Comparison of ENCODE assay signal across 19 cellular contexts in the genomic region with DNA sequence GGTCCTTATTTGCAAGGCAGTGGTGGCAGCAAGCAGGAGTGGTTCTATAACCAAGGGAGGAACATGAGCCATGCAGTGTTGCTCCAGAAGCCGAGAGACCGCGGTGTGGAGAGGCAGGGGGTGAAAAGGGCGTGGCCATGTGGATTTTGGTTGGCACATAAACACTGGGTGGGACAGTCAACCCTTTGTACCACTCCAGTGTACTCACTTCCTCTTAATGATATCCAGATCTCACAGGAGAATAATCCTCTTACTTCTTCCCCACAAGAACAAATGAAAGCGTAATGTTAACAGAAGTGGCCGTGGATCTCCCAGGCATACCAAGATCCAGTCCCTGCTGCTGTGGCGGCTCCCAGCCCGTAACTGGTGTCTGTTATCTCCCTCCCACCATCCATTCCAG.
"Had no signal": no experiment of that assay in that cellular context is flagged by ENCODE, and none has a peak within 500 bp of the region (broad histone marks: within the 10 kb centered on the region; RNA-seq: fewer than 3 reads in every experiment).

No MANE protein-coding gene starts in this region.

- H3K27ac ChIP-seq: ascending aorta, breast epithelium, coronary artery, lower lobe of right lung, neutrophil, parathyroid adenoma, stomach had no signal

- H3K27me3 ChIP-seq: ascending aorta, breast epithelium, neutrophil had no signal

- H3K9me3 Mint-ChIP-seq: activated naive CD4-positive, alpha-beta T cell treated with anti-CD3 and anti-CD28 coated beads, Interleukin-2, amount 50 U/mL, for 24 hours; natural killer cell had no signal

- H3K4me2 ChIP-seq: smooth muscle cell had no signal

- H3K79me2 ChIP-seq: parathyroid adenoma had no signal

- H2AFZ ChIP-seq: parathyroid adenoma had no signal

- H3K9ac ChIP-seq: parathyroid adenoma had no signal

- H3K4me1 ChIP-seq: ascending aorta, breast epithelium, lower lobe of right lung, parathyroid adenoma, stomach had no signal

- DNase-seq: activated CD4-positive, alpha-beta T cell treated with anti-CD3 and anti-CD28 coated beads, Interleukin-2, amount 50 U/mL, for 4 hours; activated gamma-delta T cell; foreskin melanocyte; glutamatergic neuron; hypothalamus; islet precursor cell; lower lobe of right lung; natural killer cell; stimulated activated CD4-positive, alpha-beta T cell treated with anti-CD3 and anti-CD28 coated beads, Interleukin-4, amount 100 ng/mL, for 1 hour; stomach; trophoblast cell had no signal

- ATAC-seq: natural killer cell, sciatic nerve had no signal

- H3K9me3 ChIP-seq: ascending aorta, breast epithelium, lower lobe of right lung, neutrophil, stomach had no signal

- H3K4me1 Mint-ChIP-seq: activated naive CD4-positive, alpha-beta T cell treated with anti-CD3 and anti-CD28 coated beads, Interleukin-2, amount 50 U/mL, for 24 hours; natural killer cell had no signal

- H3K36me3 Mint-ChIP-seq: activated naive CD4-positive, alpha-beta T cell treated with anti-CD3 and anti-CD28 coated beads, Interleukin-2, amount 50 U/mL, for 24 hours; natural killer cell had no signal

- H3K4me3 ChIP-seq: ascending aorta, breast epithelium, coronary artery, lower lobe of right lung, smooth muscle cell, stomach had no signal

- H3K4me3 Mint-ChIP-seq: activated naive CD4-positive, alpha-beta T cell treated with anti-CD3 and anti-CD28 coated beads, Interleukin-2, amount 50 U/mL, for 24 hours; natural killer cell had no signal

- H3K27ac Mint-ChIP-seq: activated naive CD4-positive, alpha-beta T cell treated with anti-CD3 and anti-CD28 coated beads, Interleukin-2, amount 50 U/mL, for 24 hours; natural killer cell had no signal

- H3K36me3 ChIP-seq: ascending aorta, breast epithelium, lower lobe of right lung, neutrophil, stomach had no signal
